Comparison of ENCODE assay signal across 32 cellular contexts in genomic region chr6:151447237-151447636, GRCh38. TPM values are rescaled to one million over a fixed set of nuclear protein-coding genes. Genes with fewer than 3 reads are reported as not detected.
A peak's percentile ranks its signal among the peaks of the same experiment; 100 is the strongest.
DNase-seq lines count a peak whose midpoint lies in the region; ATAC-seq and TF ChIP-seq lines count a peak whose summit lies in the region.
"Had no signal": no experiment of that assay in that cellular context is flagged by ENCODE, and none has a peak within 500 bp of the region (broad histone marks: within the 10 kb centered on the region; RNA-seq: fewer than 3 reads in every experiment).

No MANE protein-coding gene starts in this region.

- H2AFZ ChIP-seq in ACC112 (ENCODE audit: low read length, unreplicated experiment) (no peak overlapping the region), IMR-90 (replicated peaks; ENCODE audit: low read length, poor library complexity) (no peak overlapping the region)

- ATAC-seq in IMR-90 (ENCODE audit: low read depth) (no peak), GM18511 (IDR thresholded peaks at IDR 0.05; ENCODE audit: unreplicated experiment) (no peak)
- no peak for ATAC-seq in activated CD8-positive, alpha-beta memory T cell treated with anti-CD3 and anti-CD28 coated beads, Interleukin-2, amount 10 ng/mL, durations not matched to agents 7 days and 5 days
- ATAC-seq: activated CD8-positive, alpha-beta T cell treated with anti-CD3 and anti-CD28 coated beads for 36 hours; HCT116; heart left ventricle had no signal

- no peak for TF ChIP-seq RAD21 in IMR-90 (IDR thresholded peaks at IDR 0.05; ENCODE audit: low read length)

- H3K14ac ChIP-seq in IMR-90 (replicated peaks; ENCODE audit: low read depth, low read length), result peak overlapping the region; percentile 38; the same call in 1 of the 2 replicates

- H3K4me1 ChIP-seq in ACC112 (ENCODE audit: control insufficient read depth, insufficient read depth, low read length, unreplicated experiment) (peaks cover 25% of the 10 kb centered on the region), IMR-90 (ENCODE audit: control insufficient read depth, insufficient read depth, low read length) (peaks cover 4% of the 10 kb centered on the region), esophagus muscularis mucosa (peaks cover 23 to 44% (median 38%) of the 10 kb centered on the region in 4 donors)
- H3K4me1 ChIP-seq: prostate gland had no signal

- peak overlapping the region; percentile 95 for H3K27ac Mint-ChIP-seq in osteocyte (ENCODE audit: unreplicated experiment)
- no peak overlapping the region for H3K27ac Mint-ChIP-seq in activated CD8-positive, alpha-beta memory T cell treated with anti-CD3 and anti-CD28 coated beads, Interleukin-2, amount 10 ng/mL, durations not matched to agents 7 days and 5 days
- H3K27ac Mint-ChIP-seq: activated CD8-positive, alpha-beta T cell treated with anti-CD3 and anti-CD28 coated beads for 36 hours; activated naive CD8-positive, alpha-beta T cell treated with anti-CD3 and anti-CD28 coated beads, Interleukin-2, amount 10 ng/mL, durations not matched to agents 7 days and 5 days had no signal

- TF ChIP-seq EP300 in esophagus muscularis mucosa (IDR thresholded peaks at IDR 0.05), result no peak

- WGBS in IMR-90 (ENCODE audit: extremely low coverage in 2 of 2, insufficient read length in 1 of 2), 2 experiments, result no CpG with 5 or more reads among the region's 4 CpGs
- WGBS in esophagus muscularis mucosa, result 94% methylated on average over 4 of the region's 4 CpGs

- H3K4me3 ChIP-seq in ACC112 (ENCODE audit: low read depth, low read length), result no peak overlapping the region
- no peak overlapping the region for H3K4me3 ChIP-seq in IMR-90 (ENCODE audit: insufficient read depth, low read depth, low read length)
- H3K4me3 ChIP-seq in esophagus muscularis mucosa, result no peak overlapping the region
- H3K4me3 ChIP-seq: heart left ventricle, lower lobe of right lung, prostate gland, sigmoid colon, SJSA1, testis had no signal

- peak overlapping the region; percentile 79; the same call in 1 of the 2 replicates for H4K91ac ChIP-seq in IMR-90 (ENCODE audit: insufficient read depth, low read depth, low read length)

- peak overlapping the region; percentile 59 for H2BK5ac ChIP-seq in IMR-90 (ENCODE audit: low read depth, low read length, poor library complexity, severe bottlenecking)

- H2BK120ac ChIP-seq in IMR-90 (ENCODE audit: low read depth, low read length), result peak overlapping the region; percentile 56

- peak overlapping the region; percentile 66 to 69; a peak in 1 of 4 replicates for H4K8ac ChIP-seq in IMR-90 (ENCODE audit: low read depth in 2 of 2, low read length in 2 of 2)

- H3K36me3 ChIP-seq in ACC112 (ENCODE audit: insufficient read depth, low read length), result peaks cover 6% of the 10 kb centered on the region; the same call in 1 of the 2 replicates
- peaks cover 2% of the 10 kb centered on the region for H3K36me3 ChIP-seq in IMR-90 (ENCODE audit: control insufficient read depth, insufficient read depth, low read length)
- peaks cover 0 to 3% (median 0%) of the 10 kb centered on the region in 4 donors for H3K36me3 ChIP-seq in esophagus muscularis mucosa
- H3K36me3 ChIP-seq: prostate gland, sigmoid colon had no signal

- in situ Hi-C loops in IMR-90 (cut with MboI; ENCODE audit: low sequenced_read_pairs), result loop anchor here (25.0 kb wide), 1 partner anchor 690 kb away; no protein-coding TSS in a partner anchor

- peaks cover 2% of the 10 kb centered on the region; the same call in 1 of the 2 replicates for H4K20me1 ChIP-seq in IMR-90 (ENCODE audit: insufficient read depth, low read length)

- no peak overlapping the region for H3K4me2 ChIP-seq in IMR-90 (ENCODE audit: low read depth, low read length)

- H3K4me3 Mint-ChIP-seq in osteocyte (ENCODE audit: unreplicated experiment), result no peak overlapping the region
- no peak overlapping the region for H3K4me3 Mint-ChIP-seq in activated CD8-positive, alpha-beta memory T cell treated with anti-CD3 and anti-CD28 coated beads, Interleukin-2, amount 10 ng/mL, durations not matched to agents 7 days and 5 days
- H3K4me3 Mint-ChIP-seq: activated CD8-positive, alpha-beta T cell treated with anti-CD3 and anti-CD28 coated beads for 36 hours; activated naive CD8-positive, alpha-beta T cell treated with anti-CD3 and anti-CD28 coated beads, Interleukin-2, amount 10 ng/mL, durations not matched to agents 7 days and 5 days had no signal

- dilution Hi-C loops in IMR-90 (cut with HindIII; ENCODE audit: low sequenced_read_pairs, unreplicated experiment), result no loop called here

- POLR2A ChIA-PET in IMR-90 (lab: Charles Lee; ENCODE audit: unreplicated experiment), result no interaction called here

- peak overlapping the region; percentile 66 for H2BK20ac ChIP-seq in IMR-90 (ENCODE audit: low read depth, low read length)

- no TSS peak for BruUV-seq in IMR-90 (replicated peaks; lab: Mats Ljungman, UMichigan)

- peaks cover 59% of the 10 kb centered on the region for H3K4me1 Mint-ChIP-seq in osteocyte (ENCODE audit: unreplicated experiment)
- H3K4me1 Mint-ChIP-seq in activated CD8-positive, alpha-beta memory T cell treated with anti-CD3 and anti-CD28 coated beads, Interleukin-2, amount 10 ng/mL, durations not matched to agents 7 days and 5 days, result peaks cover 19% of the 10 kb centered on the region

- H3K9me3 ChIP-seq in IMR-90 (ENCODE audit: control insufficient read depth, insufficient read depth, low read length) (no peaks in the 10 kb centered on the region), esophagus muscularis mucosa (no peaks in the 10 kb centered on the region)
- H3K9me3 ChIP-seq: heart left ventricle, lower lobe of right lung, prostate gland, sigmoid colon, SJSA1, testis had no signal

- CTCF ChIA-PET in IMR-90 (lab: Yijun Ruan, JAX), result no interaction called here
- CTCF ChIA-PET in activated CD8-positive, alpha-beta memory T cell treated with anti-CD3 and anti-CD28 coated beads, Interleukin-2, amount 10 ng/mL, durations not matched to agents 7 days and 5 days (lab: Charles Lee), result no interaction called here

- peak overlapping the region; percentile 22 for H2AK9ac ChIP-seq in IMR-90 (replicated peaks; ENCODE audit: low read depth, low read length, poor library complexity)

- peaks cover 6% of the 10 kb centered on the region; the same call in 1 of the 2 replicates for H3K9me1 ChIP-seq in IMR-90 (ENCODE audit: insufficient read depth, low read length)

- TF ChIP-seq POLR2A in IMR-90 (IDR thresholded peaks at IDR 0.05; ENCODE audit: low read depth, low read length), result no peak
- TF ChIP-seq POLR2A in esophagus muscularis mucosa (IDR thresholded peaks at IDR 0.05; ENCODE audit: low read depth), result no peak

- peak overlapping the region; percentile 61 for H3K4ac ChIP-seq in IMR-90 (ENCODE audit: low read depth, low read length)

- H3K9ac ChIP-seq in IMR-90 (ENCODE audit: low read depth, low read length), result no peak overlapping the region

- H3K27me3 ChIP-seq in ACC112 (ENCODE audit: insufficient read depth, low read length) (no peaks in the 10 kb centered on the region), IMR-90 (ENCODE audit: control insufficient read depth, insufficient read depth, low read length) (no peaks in the 10 kb centered on the region), esophagus muscularis mucosa (no peaks in the 10 kb centered on the region)
- H3K27me3 ChIP-seq: heart left ventricle, sigmoid colon, SJSA1, testis had no signal

- H3K27me3 Mint-ChIP-seq in osteocyte (ENCODE audit: unreplicated experiment), result no peaks in the 10 kb centered on the region
- no peaks in the 10 kb centered on the region for H3K27me3 Mint-ChIP-seq in activated CD8-positive, alpha-beta memory T cell treated with anti-CD3 and anti-CD28 coated beads, Interleukin-2, amount 10 ng/mL, durations not matched to agents 7 days and 5 days
- H3K27me3 Mint-ChIP-seq: activated CD8-positive, alpha-beta T cell treated with anti-CD3 and anti-CD28 coated beads for 36 hours; activated naive CD8-positive, alpha-beta T cell treated with anti-CD3 and anti-CD28 coated beads, Interleukin-2, amount 10 ng/mL, durations not matched to agents 7 days and 5 days had no signal

- H4K5ac ChIP-seq in IMR-90 (ENCODE audit: low read depth, low read length), result no peak overlapping the region

- no peaks in the 10 kb centered on the region for H3K9me3 Mint-ChIP-seq in osteocyte (ENCODE audit: unreplicated experiment)
- H3K9me3 Mint-ChIP-seq in activated CD8-positive, alpha-beta memory T cell treated with anti-CD3 and anti-CD28 coated beads, Interleukin-2, amount 10 ng/mL, durations not matched to agents 7 days and 5 days (ENCODE audit: low read depth), result no peaks in the 10 kb centered on the region
- H3K9me3 Mint-ChIP-seq: activated CD8-positive, alpha-beta T cell treated with anti-CD3 and anti-CD28 coated beads for 36 hours; activated naive CD8-positive, alpha-beta T cell treated with anti-CD3 and anti-CD28 coated beads, Interleukin-2, amount 10 ng/mL, durations not matched to agents 7 days and 5 days had no signal

- H3K27ac ChIP-seq in ACC112 (ENCODE audit: low read depth, low read length), result peak overlapping the region; percentile 98
- H3K27ac ChIP-seq in IMR-90 (ENCODE audit: insufficient read depth, low read length), result peak overlapping the region; percentile 59; the same call in 1 of the 2 replicates
- peak overlapping the region; percentile 75 to 82 (median 81) for H3K27ac ChIP-seq in esophagus muscularis mucosa (replicated peaks in 1 of 4)
- H3K27ac ChIP-seq: prostate gland had no signal

- peak overlapping the region; percentile 95; the same call in 1 of the 3 replicates for H2BK15ac ChIP-seq in IMR-90 (ENCODE audit: low read depth, low read length)

- peaks cover 23 to 44% of the 10 kb centered on the region in 2 experiments for H3K79me1 ChIP-seq in IMR-90 (ENCODE audit: low read depth in 1 of 2, low read length in 2 of 2)

- H3K36me3 Mint-ChIP-seq in osteocyte (ENCODE audit: unreplicated experiment), result no peaks in the 10 kb centered on the region
- peaks cover 6% of the 10 kb centered on the region for H3K36me3 Mint-ChIP-seq in activated CD8-positive, alpha-beta memory T cell treated with anti-CD3 and anti-CD28 coated beads, Interleukin-2, amount 10 ng/mL, durations not matched to agents 7 days and 5 days

- intact Hi-C loops in IMR-90 (cut with micrococcal nuclease), result loop anchor here (10.0 kb wide), 1 partner anchor 678 kb away; no protein-coding TSS in a partner anchor
- intact Hi-C loops in esophagus muscularis mucosa (cut with DNase I), result no loop called here

- H3K18ac ChIP-seq in IMR-90 (ENCODE audit: low read depth, low read length), result no peak overlapping the region

- peak overlapping the region; percentile 94 for H2AK5ac ChIP-seq in IMR-90 (ENCODE audit: low read depth, low read length)

- no peak overlapping the region; the same call in 1 of the 2 replicates for H3K56ac ChIP-seq in IMR-90 (ENCODE audit: extremely low read depth, insufficient read depth, low read length)

- peaks cover 61% of the 10 kb centered on the region for H3K79me2 ChIP-seq in ACC112 (ENCODE audit: control insufficient read depth, insufficient read depth, low read length, unreplicated experiment)

- DNase-seq in IMR-90, result no peak
- no peak for DNase-seq in esophagus muscularis mucosa (ENCODE audit: extremely low spot score)
- DNase-seq in osteocyte (ENCODE audit: extremely low spot score, unreplicated experiment), result no peak
- no peak for DNase-seq in activated CD4-positive, alpha-beta T cell treated with anti-CD3 and anti-CD28 coated beads, Interleukin-2, amount 50 U/mL, for 4 hours
- no peak for DNase-seq in activated T-cell treated with anti-CD3 and anti-CD28 coated beads, Interleukin-2, amount 50 U/mL, for 48 hours
- DNase-seq in activated CD8-positive, alpha-beta memory T cell treated with anti-CD3 and anti-CD28 coated beads, Interleukin-2, amount 10 ng/mL, durations not matched to agents 7 days and 5 days, result no peak
- DNase-seq: activated CD4-positive, CD25-positive, alpha-beta regulatory T cell treated with anti-CD3 and anti-CD28 coated beads, Interleukin-2, amount 50 U/mL, for 72 hours; activated CD8-positive, alpha-beta T cell treated with anti-CD3 and anti-CD28 coated beads for 36 hours; activated effector memory CD4-positive, alpha-beta T cell treated with anti-CD3 and anti-CD28 coated beads, Interleukin-2, amount 50 U/mL, for 16 hours; activated naive CD8-positive, alpha-beta T cell treated with anti-CD3 and anti-CD28 coated beads, Interleukin-2, amount 10 ng/mL, durations not matched to agents 7 days and 5 days; activated T-cell treated with anti-CD3 and anti-CD28 coated beads for 4 hours; erythroblast; heart left ventricle; lower lobe of right lung; NCI-H1417 treated with DMSO at 0.1 percent for 48 hours; NCI-H2081; NCI-H345; NCI-H748 treated with DMSO at 0.1 percent for 48 hours; sigmoid colon; stimulated activated CD4-positive, alpha-beta T cell treated with anti-CD3 and anti-CD28 coated beads, Interleukin-15, amount 100 ng/mL, for 24 hours; stimulated activated naive CD4-positive, alpha-beta T cell; testis had no signal

- no peak overlapping the region; the same call in 1 of the 2 replicates for H3K23ac ChIP-seq in IMR-90 (ENCODE audit: low read depth, low read length)

- TF ChIP-seq CTCF in IMR-90 (conservative IDR thresholded peaks at IDR 0.05; ENCODE audit: low read depth, low read length) (no peak), esophagus muscularis mucosa (IDR thresholded peaks at IDR 0.05) (no peak), osteocyte (IDR thresholded peaks at IDR 0.05) (no peak)

RNA-seq across cellular contexts. Expression of gene RMND1, which starts 4.7 kb away (rescaled TPM):
- 24.6 and 32.8 TPM in 2 replicates for total RNA-seq in IMR-90 (2012; rRNA removed)
- 10.6 and 13.1 TPM in 2 replicates for polyA plus RNA-seq in IMR-90 (2012; rRNA removed)
- 2.7 and 4.7 TPM in 2 replicates for polyA plus RNA-seq in IMR-90 (2012; cell fraction: cytosol; rRNA removed)
- 1.6 and 11.1 TPM in 2 replicates for polyA plus RNA-seq in IMR-90 (2012; cell fraction: nucleus; rRNA removed; ENCODE audit: low replicate concordance)
- total RNA-seq in esophagus muscularis mucosa, result 10 to 100 TPM in 3 of 4 donors, 1 to 10 TPM in 1; 9.9 to 18.7 (median 12.1) TPM
- total RNA-seq in osteocyte, result 35.6 and 37.3 TPM in 2 replicates
- total RNA-seq in activated CD8-positive, alpha-beta memory T cell treated with anti-CD3 and anti-CD28 coated beads, Interleukin-2, amount 10 ng/mL, durations not matched to agents 7 days and 5 days, result 10 to 100 TPM; 19.9 to 21.8 TPM

RNA-seq across cellular contexts. Expression of gene CCDC170, which starts 46.6 kb away (rescaled TPM):
- 0.28 and 0.54 TPM in 2 replicates for total RNA-seq in IMR-90 (2012; rRNA removed)
- polyA plus RNA-seq in IMR-90 (2012; rRNA removed), result 0.12 and 0.14 TPM in 2 replicates
- 0.03 and 0.47 TPM in 2 replicates for polyA plus RNA-seq in IMR-90 (2012; cell fraction: cytosol; rRNA removed)
- polyA plus RNA-seq in IMR-90 (2012; cell fraction: nucleus; rRNA removed; ENCODE audit: low replicate concordance), result 0.01 and 0.21 TPM in 2 replicates
- 1 to 10 TPM in 1 of 4 donors, under 1 TPM in 3; 0.32 to 1.5 (median 0.49) TPM for total RNA-seq in esophagus muscularis mucosa
- total RNA-seq in osteocyte, result 0.78 and 0.84 TPM in 2 replicates
- total RNA-seq in activated CD8-positive, alpha-beta memory T cell treated with anti-CD3 and anti-CD28 coated beads, Interleukin-2, amount 10 ng/mL, durations not matched to agents 7 days and 5 days, result not detected
- total RNA-seq: activated CD8-positive, alpha-beta T cell treated with anti-CD3 and anti-CD28 coated beads for 36 hours; activated naive CD8-positive, alpha-beta T cell treated with anti-CD3 and anti-CD28 coated beads, Interleukin-2, amount 10 ng/mL, durations not matched to agents 7 days and 5 days; G401; HT1080; kidney epithelial cell; RPMI7951; T-helper 1 cell treated with Interleukin-12 subunit alpha and Interleukin-12 subunit beta and Interleukin-4 antibody, amounts not matched to agents 30 ng/mL and 1 ng/mL, for 36 hours had no signal

RNA-seq across cellular contexts. Expression of gene ZBTB2, which starts 55.9 kb away (rescaled TPM):
- total RNA-seq in IMR-90 (2012; rRNA removed) (11.7 and 11.8 TPM in 2 replicates), esophagus muscularis mucosa (10 to 100 TPM in 3 of 4 donors, 1 to 10 TPM in 1; 7.1 to 16.3 (median 11.5) TPM), osteocyte (12.3 and 12.6 TPM in 2 replicates)
- 17.7 and 17.8 TPM in 2 replicates for polyA plus RNA-seq in IMR-90 (2012; rRNA removed)
- 4.3 and 9.6 TPM in 2 replicates for polyA plus RNA-seq in IMR-90 (2012; cell fraction: cytosol; rRNA removed)
- 5.6 and 10.9 TPM in 2 replicates for polyA plus RNA-seq in IMR-90 (2012; cell fraction: nucleus; rRNA removed; ENCODE audit: low replicate concordance)
- 10 to 100 TPM; 25.9 to 33.1 TPM for total RNA-seq in activated CD8-positive, alpha-beta memory T cell treated with anti-CD3 and anti-CD28 coated beads, Interleukin-2, amount 10 ng/mL, durations not matched to agents 7 days and 5 days
